In genomic region chr7:90345548-90346319, GRCh38 we compare ENCODE assay signal across 8 cellular contexts. TPM values are rescaled to one million over a fixed set of nuclear protein-coding genes. Genes with fewer than 3 reads are reported as not detected.
DNase-seq lines count a peak whose midpoint lies in the region; ATAC-seq and TF ChIP-seq lines count a peak whose summit lies in the region.

No MANE protein-coding gene starts in this region.

- POLR2A ChIA-PET in PC-9 (lab: Charles Lee; ENCODE audit: unreplicated experiment): interaction anchor here (0.5 to 0.7 kb wide), 3 partner anchors 8 to 58 kb away, joined by 3 to 9 read pairs (median 8); partner anchors contain the start of gene CLDN12

- DNase-seq in AML-193 (lab: John Stamatoyannopoulos, UW): peak; percentile 22 to 27
- peak in 1 of 2 experiments; percentile 11 for DNase-seq in PC-9
- no peak for DNase-seq in lower leg skin (ENCODE audit: low spot score in 2 of 2)
- no peak for DNase-seq in stimulated activated naive CD4-positive, alpha-beta T cell treated with Interleukin-2 at 50 U/mL for 16 hours (lab: John Stamatoyannopoulos, UW)

- H2AFZ ChIP-seq in PC-9: peak overlapping the region; percentile 99

- TF ChIP-seq CTCF in PC-9 (conservative IDR thresholded peaks at IDR 0.05) (no peak), lower leg skin (IDR thresholded peaks at IDR 0.05) (no peak)

- CTCF ChIA-PET in PC-9 (lab: Charles Lee): interaction anchor here (0.5 to 0.6 kb wide), 2 partner anchors 10 to 11 kb away, joined by 3 to 6 read pairs; no protein-coding TSS in a partner anchor

- ATAC-seq in GM18519 (IDR thresholded peaks at IDR 0.05; ENCODE audit: low FRiP score, unreplicated experiment) (peak; percentile 1), HG03064 (IDR thresholded peaks at IDR 0.05; ENCODE audit: low read depth, unreplicated experiment) (peak; percentile 29)

- TSS peak; percentile 93 for BruUV-seq in PC-9 (replicated peaks; lab: Mats Ljungman, UMichigan)

- peaks cover 23% of the 10 kb centered on the region for H3K36me3 Mint-ChIP-seq in dendritic cell treated with granulocyte-macrophage colony-stimulating factor and Interleukin-4, amounts not matched to agents 40 ng/mL and 50 ng/mL, for 4 days (ENCODE audit: low read depth)

- H3F3A ChIP-seq in PC-9 (ENCODE audit: insufficient read depth, low read depth): peaks cover 3% of the 10 kb centered on the region; the same call in 1 of the 2 replicates

- H3K79me2 ChIP-seq in PC-9 (ENCODE audit: low read depth): peaks cover 37% of the 10 kb centered on the region

- H3K4me3 Mint-ChIP-seq in dendritic cell treated with granulocyte-macrophage colony-stimulating factor and Interleukin-4, amounts not matched to agents 40 ng/mL and 50 ng/mL, for 4 days: peak overlapping the region; percentile 88

- no peaks in the 10 kb centered on the region for H3K27me3 ChIP-seq in PC-9 (ENCODE audit: insufficient read depth, low read depth)

- H3K9me3 ChIP-seq in PC-9 (ENCODE audit: insufficient read depth, low read depth): no peaks in the 10 kb centered on the region

- TF ChIP-seq POLR2A in lower leg skin (IDR thresholded peaks at IDR 0.05): no peak

- H3K9me3 Mint-ChIP-seq in dendritic cell treated with granulocyte-macrophage colony-stimulating factor and Interleukin-4, amounts not matched to agents 40 ng/mL and 50 ng/mL, for 4 days: peaks cover 16% of the 10 kb centered on the region

- H3K4me3 ChIP-seq in PC-9: peak overlapping the region; percentile 94
- peak overlapping the region; percentile 84 for H3K4me3 ChIP-seq in lower leg skin (ENCODE audit: low read depth, poor library complexity, severe bottlenecking)

- H3K4me1 Mint-ChIP-seq in dendritic cell treated with granulocyte-macrophage colony-stimulating factor and Interleukin-4, amounts not matched to agents 40 ng/mL and 50 ng/mL, for 4 days (ENCODE audit: low read depth): peaks cover 15% of the 10 kb centered on the region

- no peaks in the 10 kb centered on the region for H4K20me1 ChIP-seq in PC-9 (ENCODE audit: insufficient read depth)

- H3K27ac ChIP-seq in PC-9 (no peak overlapping the region), temporal lobe (ENCODE audit: low read depth, low read length) (peak overlapping the region; percentile 63)

- H3K4me1 ChIP-seq in PC-9 (replicated peaks; ENCODE audit: insufficient read depth): 0 out of 2 replicates have a peak, but pooled peaks cover 13% of the 10 kb centered on the region

- peak overlapping the region; percentile 88 for H3K4me2 ChIP-seq in PC-9

- H3K9me2 ChIP-seq in PC-9 (ENCODE audit: insufficient read depth): no peaks in the 10 kb centered on the region

- no peaks in the 10 kb centered on the region for H3K27me3 Mint-ChIP-seq in dendritic cell treated with granulocyte-macrophage colony-stimulating factor and Interleukin-4, amounts not matched to agents 40 ng/mL and 50 ng/mL, for 4 days

- peaks cover 2% of the 10 kb centered on the region; the same call in 1 of the 2 replicates for H3K36me3 ChIP-seq in PC-9 (ENCODE audit: low read depth)

- H3K27ac Mint-ChIP-seq in dendritic cell treated with granulocyte-macrophage colony-stimulating factor and Interleukin-4, amounts not matched to agents 40 ng/mL and 50 ng/mL, for 4 days: peak overlapping the region; percentile 98

- intact Hi-C loops in PC-9 (cut with micrococcal nuclease; ENCODE audit: unreplicated experiment) (loop anchor here (1.0 to 5.0 kb wide), 2 partner anchors 37 to 58 kb away; partner anchors contain the start of gene CLDN12), lower leg skin (cut with DNase I; ENCODE audit: low total_unique reads) (no loop called here)
- intact Hi-C loops in dendritic cell treated with granulocyte-macrophage colony-stimulating factor and Interleukin-4, amounts not matched to agents 40 ng/mL and 50 ng/mL, for 4 days (cut with micrococcal nuclease): loop anchor here (2.0 to 5.0 kb wide), 2 partner anchors 57 to 252 kb away; partner anchors contain the start of genes CDK14 and CLDN12

- 8 to 9% methylated on average over 19 of the region's 19 CpGs for WGBS in lower leg skin, 2 donors

RNA-seq across cellular contexts. Expression of gene GTPBP10, which starts 0.8 kb away (rescaled TPM):
- total RNA-seq in PC-9 (2021): 29.3 and 36.7 TPM in 2 replicates
- total RNA-seq in lower leg skin: 10 to 100 TPM; 11.6 to 26.2 (median 15.3) TPM
- total RNA-seq in temporal lobe: 16.5 TPM

RNA-seq across cellular contexts. Expression of gene FAM237B, which starts 24.6 kb away (rescaled TPM):
- total RNA-seq in PC-9 (2021): not detected in 2 replicates
- not detected for total RNA-seq in lower leg skin
- total RNA-seq in temporal lobe: not detected

RNA-seq across cellular contexts. Expression of gene CLDN12, which starts 57.5 kb away (rescaled TPM):
- 50.9 and 57.7 TPM in 2 replicates for total RNA-seq in PC-9 (2021)
- total RNA-seq in lower leg skin: 10 to 100 TPM; 11.2 to 17.1 (median 12.6) TPM
- total RNA-seq in temporal lobe: 27.8 TPM

Comparison
In these comparisons a context has a peak if more than half of its experiments do, and no peak if none do; other contexts are left out.
1. DNase-seq: peak in AML-193 (2 of 2); none in lower leg skin (0 of 2) and stimulated activated naive CD4-positive, alpha-beta T cell treated with Interleukin-2 at 50 U/mL for 16 hours (single experiment).